ENCODE assay signal across 18 cellular contexts in genomic region chr17:82823004-82823403, GRCh38. TPM values are rescaled to one million over a fixed set of nuclear protein-coding genes. Genes with fewer than 3 reads are reported as not detected.
DNase-seq lines count a peak whose midpoint lies in the region; ATAC-seq, FAIRE-seq and TF ChIP-seq lines count a peak whose summit lies in the region.
"Had no signal": no experiment of that assay in that cellular context is flagged by ENCODE, and none has a peak within 500 bp of the region (broad histone marks: within the 10 kb centered on the region; RNA-seq: fewer than 3 reads in every experiment).

No MANE protein-coding gene starts in this region.

- H3K27ac ChIP-seq in 22Rv1 = no peak overlapping the region
- H3K27ac ChIP-seq in RWPE1 = peak overlapping the region; percentile 57
- H3K27ac ChIP-seq: BLaER1 treated with 17β-estradiol and CSF1 and Interleukin-3, amounts not matched to agents 10 nM and 100 nM; colonic mucosa; SK-N-MC; thoracic aorta had no signal

- H3K4me3 ChIP-seq in GM12865 (ENCODE audit: low read depth, low read length) = no peak overlapping the region
- H3K4me3 ChIP-seq: BLaER1 treated with 17β-estradiol and CSF1 and Interleukin-3, amounts not matched to agents 10 nM and 100 nM; colonic mucosa; SK-N-MC; thoracic aorta had no signal

- POLR2A ChIA-PET in RWPE1 (lab: Yijun Ruan, JAX; ENCODE audit: low non-redundant PET) = no interaction called here

- no peak for FAIRE-seq in RCC 7860 (lab: Jason Lieb, UNC)

- DNase-seq in GM12865 (ENCODE audit: low read depth) = peak; percentile 9
- DNase-seq in RWPE1 (ENCODE audit: low spot score) = peak; percentile 10
- DNase-seq in left ventricle myocardium superior = no peak
- no peak for DNase-seq in RCC 7860 (ENCODE audit: low spot score)
- DNase-seq in SHP77 treated with DMSO at 0.1 percent for 48 hours (lab: John Stamatoyannopoulos, UW) = no peak
- no peak for DNase-seq in NK-92 treated with Interleukin-12 subunit alpha and Interleukin-12 subunit beta, amount 100 ng/mL, for 24 hours (lab: John Stamatoyannopoulos, UW)
- DNase-seq: activated CD4-positive, alpha-beta T cell treated with anti-CD3 and anti-CD28 coated beads for 36 hours; activated effector memory CD4-positive, alpha-beta T cell treated with anti-CD3 and anti-CD28 coated beads, Interleukin-2, amount 50 U/mL, for 16 hours; colonic mucosa; glutamatergic neuron; NCI-H446 treated with DMSO at 0.1 percent for 48 hours; right cardiac atrium had no signal

- TF ChIP-seq CTCF in 22Rv1 (IDR thresholded peaks at IDR 0.05) = peak; percentile 46
- TF ChIP-seq CTCF in GM12865 (IDR thresholded peaks at IDR 0.05; ENCODE audit: insufficient read depth, low read depth, low read length, missing control alignments) = peak; percentile 18
- TF ChIP-seq CTCF in RWPE1 (conservative IDR thresholded peaks at IDR 0.05; ENCODE audit: low read depth) = no peak

- CTCF ChIA-PET in RWPE1 (lab: Yijun Ruan, JAX) = no interaction called here

- intact Hi-C loops in left ventricle myocardium superior (cut with micrococcal nuclease) = no loop called here

- peak; percentile 26 for ATAC-seq in left ventricle myocardium superior
- no peak for ATAC-seq in HG02763 (IDR thresholded peaks at IDR 0.05; ENCODE audit: unreplicated experiment)
- ATAC-seq: activated CD4-positive, alpha-beta T cell treated with anti-CD3 and anti-CD28 coated beads for 36 hours had no signal

RNA-seq across cellular contexts. Expression of gene ZNF750, which starts 16.8 kb away (rescaled TPM):
- 0.15 TPM for total RNA-seq in left ventricle myocardium superior
- total RNA-seq: activated CD4-positive, alpha-beta T cell treated with anti-CD3 and anti-CD28 coated beads for 36 hours; colonic mucosa; M059J; right cardiac atrium; thoracic aorta had no signal

Comparison
In these comparisons a context has a peak if more than half of its experiments do, and no peak if none do; other contexts are left out.
1. DNase-seq: peak in GM12865 (single experiment) and RWPE1 (single experiment); none in left ventricle myocardium superior (single experiment), RCC 7860 (single experiment), SHP77 treated with DMSO at 0.1 percent for 48 hours (single experiment) and NK-92 treated with Interleukin-12 subunit alpha and Interleukin-12 subunit beta, amount 100 ng/mL, for 24 hours (single experiment).